1 cellular context compared by ENCODE assay signal in the genomic region with DNA sequence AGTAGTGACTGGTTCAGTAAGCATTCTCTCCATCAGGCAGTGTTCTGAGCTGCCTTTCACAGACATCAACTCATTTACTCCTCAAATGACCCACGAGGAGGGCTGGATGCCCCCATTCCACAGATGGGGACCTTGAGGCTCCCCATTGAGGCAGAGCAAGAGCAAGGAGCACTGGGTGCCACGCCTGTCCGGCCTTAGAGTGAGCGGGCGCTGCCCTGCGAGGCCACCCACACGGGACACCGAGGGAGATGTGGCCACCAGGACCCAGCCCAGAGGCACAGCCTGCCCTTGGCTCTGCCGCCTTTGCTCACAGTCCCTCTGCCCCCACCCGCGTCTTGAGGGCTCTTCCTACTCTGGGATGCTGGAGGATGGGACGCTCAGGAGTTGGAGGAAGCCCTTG.
TF ChIP-seq lines count a peak whose summit lies in the region.

No MANE protein-coding gene starts in this region.

TF ChIP-seq in neural cell, 6 proteins besides CTCF, POLR2A, EP300 and RAD21 (continued from another document):
- TF ChIP-seq EZH2 (IDR thresholded peaks at IDR 0.05; ENCODE audit: borderline replicate concordance, insufficient read depth, low read length, poor library complexity, severe bottlenecking) (no peak), POLR2AphosphoS5 (IDR thresholded peaks at IDR 0.05) (no peak), MXI1 (conservative IDR thresholded peaks at IDR 0.05; ENCODE audit: poor library complexity, severe bottlenecking) (no peak), TAF1 (IDR thresholded peaks at IDR 0.05; ENCODE audit: low read depth) (no peak)
